In genomic region chr2:19178175-19178574, GRCh38 we compare ENCODE assay signal across 20 cellular contexts.
DNase-seq lines count a peak whose midpoint lies in the region; ATAC-seq lines count a peak whose summit lies in the region.
"Had no signal": no experiment of that assay in that cellular context is flagged by ENCODE, and none has a peak within 500 bp of the region (broad histone marks: within the 10 kb centered on the region; RNA-seq: fewer than 3 reads in every experiment).

No MANE protein-coding gene starts in this region.

- ATAC-seq in GM18867 (IDR thresholded peaks at IDR 0.05; ENCODE audit: unreplicated experiment) (no peak), GM21529 (IDR thresholded peaks at IDR 0.05; ENCODE audit: unreplicated experiment) (no peak)
- ATAC-seq: effector memory CD8-positive, alpha-beta T cell; left lung; mucosa of descending colon had no signal

- in situ Hi-C loops in G401 (cut with HindIII; ENCODE audit: low sequenced_read_pairs): no loop called here

- peak; percentile 20 for DNase-seq in G401 (ENCODE audit: low spot score)
- DNase-seq in RPMI7951 (ENCODE audit: low read depth): peak; percentile 82
- DNase-seq in dedifferentiated amniotic fluid mesenchymal stem cell (ENCODE audit: extremely low spot score): peak; percentile 42
- peak; percentile 48 for DNase-seq in iris pigment epithelial cell (ENCODE audit: low read depth)
- no peak for DNase-seq in NCI-H1436 treated with DMSO at 0.1 percent for 48 hours (lab: John Stamatoyannopoulos, UW)
- no peak for DNase-seq in middle frontal gyrus (ENCODE audit: extremely low spot score, low spot score)
- DNase-seq: ACHN; activated CD4-positive, CD25-positive, alpha-beta regulatory T cell treated with anti-CD3 and anti-CD28 coated beads, Interleukin-2, amount 50 U/mL, for 72 hours; activated naive CD4-positive, alpha-beta T cell treated with Interleukin-2 at 50 U/mL for 16 hours; activated T-cell treated with anti-CD3 and anti-CD28 coated beads, Interleukin-2, amount 50 U/mL, for 48 hours; C1 segment of cervical spinal cord; effector memory CD8-positive, alpha-beta T cell; left lung; MM.1S; mucosa of descending colon; NCI-H748 treated with DMSO at 0.1 percent for 48 hours; posterior cingulate gyrus; uterus had no signal

Comparison
In these comparisons a context has a peak if more than half of its experiments do, and no peak if none do; other contexts are left out.
1. DNase-seq: peak in G401 (single experiment), RPMI7951 (single experiment), dedifferentiated amniotic fluid mesenchymal stem cell (single experiment) and iris pigment epithelial cell (single experiment); none in NCI-H1436 treated with DMSO at 0.1 percent for 48 hours (single experiment) and middle frontal gyrus (single experiment).